ENCODE assay signal across 7 cellular contexts in the genomic region with DNA sequence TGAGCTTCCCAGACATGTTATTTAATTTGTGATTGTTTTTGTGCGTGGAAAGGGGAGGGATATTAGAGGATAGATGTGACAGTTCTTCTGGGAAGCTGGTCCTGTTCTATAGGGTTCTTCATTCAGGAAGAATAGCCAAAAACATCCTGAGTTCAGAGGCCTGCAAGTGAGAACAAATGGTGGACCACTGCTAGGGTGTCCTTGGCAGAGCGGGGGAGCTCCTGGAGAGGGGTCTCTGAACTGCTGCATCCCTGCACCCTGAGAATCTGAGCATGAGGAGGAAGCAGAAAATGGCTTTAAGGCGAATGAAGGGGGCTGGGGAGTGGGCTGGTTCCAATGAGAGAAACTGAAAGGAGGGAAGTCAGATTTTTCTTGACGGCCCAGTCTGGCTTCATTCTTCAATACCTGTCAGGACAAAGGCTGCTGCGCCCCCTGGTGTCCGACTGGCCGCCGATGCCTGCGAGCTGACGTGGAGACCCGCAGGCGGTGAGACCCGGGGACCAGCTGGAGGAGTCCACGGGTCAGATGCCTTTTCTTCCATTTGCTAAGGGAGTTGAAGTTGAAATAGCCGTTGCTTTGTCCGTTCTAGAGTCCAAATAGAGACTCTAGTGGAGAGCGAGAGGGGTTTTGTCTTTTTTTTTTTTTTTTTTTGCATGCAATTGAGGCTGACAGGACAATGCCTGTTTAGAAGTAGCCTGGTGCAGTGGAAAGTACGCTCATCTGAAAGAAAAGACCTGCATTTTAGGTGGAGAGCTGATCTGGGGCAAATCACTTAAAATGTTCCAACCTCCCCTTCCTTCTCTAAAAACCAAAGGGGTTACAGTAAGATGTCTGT. TPM values are rescaled to one million over a fixed set of nuclear protein-coding genes. Genes with fewer than 3 reads are reported as not detected.
DNase-seq lines count a peak whose midpoint lies in the region; ATAC-seq and TF ChIP-seq lines count a peak whose summit lies in the region.

No MANE protein-coding gene starts in this region.

- H3K4me1 ChIP-seq in right atrium auricular region (peaks cover 0 to 65% of the 10 kb centered on the region in 2 donors), sigmoid colon (peaks cover 0 to 71% (median 34%) of the 10 kb centered on the region in 4 donors)

- H3K36me3 ChIP-seq in right atrium auricular region: no peaks in the 10 kb centered on the region
- H3K36me3 ChIP-seq in sigmoid colon: no peaks in the 10 kb centered on the region

- H3K27me3 ChIP-seq in right atrium auricular region (no peaks in the 10 kb centered on the region), sigmoid colon (peaks cover 6 to 24% (median 13%) of the 10 kb centered on the region in 3 donors)

- DNase-seq in GM13977 (ENCODE audit: low spot score) (peak; percentile 79), NCI-H1417 (lab: John Stamatoyannopoulos, UW) (peak; percentile 74 to 87 (median 83)), T-helper 1 cell (peak; percentile 29 to 62 (median 53)), amygdala (lab: John Stamatoyannopoulos, UW) (peak; percentile 42 to 99 (median 84)), right atrium auricular region (ENCODE audit: low spot score) (peak; percentile 98), sigmoid colon (peak; percentile 96)

- ATAC-seq in HG02623 (IDR thresholded peaks at IDR 0.05; ENCODE audit: unreplicated experiment): peak; percentile 93

- 15 to 16% methylated on average over 18 of the region's 18 CpGs for WGBS in sigmoid colon, 2 donors

- intact Hi-C loops in sigmoid colon (cut with DNase I): loop anchor here (1.0 kb wide), 1 partner anchor 926 kb away; no protein-coding TSS in a partner anchor

- H3K9me3 ChIP-seq in right atrium auricular region (no peaks in the 10 kb centered on the region), sigmoid colon (no peaks in the 10 kb centered on the region)

- H3K27ac ChIP-seq in right atrium auricular region: peak overlapping the region; percentile 92 to 93
- H3K27ac ChIP-seq in sigmoid colon: peak overlapping the region; percentile 29 to 83 (median 62)

- in situ Hi-C loops in GM13977 (cut with MboI; ENCODE audit: low pct_unique_long_range_greater_than_20kb, low sequenced_read_pairs, unreplicated experiment): loop anchor here (10.0 kb wide), 1 partner anchor 929 kb away; no protein-coding TSS in a partner anchor

- H3K4me3 ChIP-seq in right atrium auricular region: peak overlapping the region in 1 of 2 donors; percentile 26
- peak overlapping the region in 3 of 4 donors; percentile 13 to 21 (median 18) for H3K4me3 ChIP-seq in sigmoid colon

- no peak for TF ChIP-seq EP300 in sigmoid colon (IDR thresholded peaks at IDR 0.05)

- TF ChIP-seq POLR2A in sigmoid colon (IDR thresholded peaks at IDR 0.05): no peak

- TF ChIP-seq CTCF in GM13977 (IDR thresholded peaks at IDR 0.05; ENCODE audit: extremely low read depth, insufficient read depth, missing control alignments) (peak; percentile 93), right atrium auricular region (IDR thresholded peaks at IDR 0.05) (peak; percentile 90 to 94), sigmoid colon (IDR thresholded peaks at IDR 0.05) (peak; percentile 80 to 87 (median 83))

RNA-seq across cellular contexts. Expression of a gene that starts 39.5 kb away (rescaled TPM):
- total RNA-seq in right atrium auricular region (10 to 100 TPM; 74.4 to 80.1 TPM), sigmoid colon (100 to 1,000 TPM in 1 of 4 donors, 10 to 100 TPM in 3; 45.3 to 129 (median 59.9) TPM)
- polyA plus RNA-seq in sigmoid colon: 10 to 100 TPM in 1 of 3 donors, 1 to 10 TPM in 2; 3.7 to 12.5 (median 4.8) TPM
